Comparison of ENCODE assay signal across 8 cellular contexts in the genomic region with DNA sequence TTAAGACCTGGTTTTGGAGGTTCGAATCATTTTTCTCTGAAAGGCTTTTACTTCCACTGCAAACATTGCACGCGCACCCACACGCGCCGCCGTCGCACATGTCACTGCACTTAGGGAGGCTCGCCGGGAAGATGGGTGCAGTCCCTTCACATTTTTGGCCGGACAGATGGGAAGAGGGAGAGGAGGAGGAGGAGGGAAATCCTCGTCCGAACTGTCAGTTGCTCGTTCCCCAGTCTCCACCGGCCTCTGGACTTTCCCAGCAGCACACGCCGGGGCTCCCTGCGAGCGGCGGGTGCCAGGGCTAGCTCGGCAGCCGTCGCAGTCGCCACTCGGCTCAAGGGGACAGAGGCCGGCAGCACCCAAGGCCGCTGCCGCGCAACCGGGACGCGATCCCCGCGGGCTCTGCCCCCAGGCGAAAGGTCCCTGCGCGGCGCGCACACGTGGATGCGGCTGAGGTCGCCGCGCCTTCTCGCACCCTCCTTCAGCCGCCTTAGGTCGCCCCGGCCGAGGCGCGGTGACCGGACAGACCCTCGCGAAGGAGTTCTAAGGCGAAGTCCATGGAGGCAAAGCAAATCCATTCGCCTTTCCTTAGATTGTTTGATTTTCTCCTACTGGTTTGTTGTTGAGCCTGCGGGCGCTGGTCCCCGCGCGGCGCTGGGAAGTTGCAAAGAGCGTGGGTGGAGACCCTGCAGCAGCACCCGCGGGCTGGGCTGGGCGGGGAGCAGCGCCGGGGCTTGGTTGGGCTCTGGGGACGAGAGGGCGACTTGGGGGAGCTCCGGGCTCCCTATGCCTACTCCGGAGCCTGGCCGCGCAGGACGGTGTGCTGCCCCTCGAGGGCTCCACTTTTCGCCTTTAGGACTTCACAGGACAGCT. TPM values are rescaled to one million over a fixed set of nuclear protein-coding genes. Genes with fewer than 3 reads are reported as not detected.
DNase-seq lines count a peak whose midpoint lies in the region; ATAC-seq and TF ChIP-seq lines count a peak whose summit lies in the region.

No MANE protein-coding gene starts in this region.

- H3K36me3 Mint-ChIP-seq in WTC11 = peaks cover 4% of the 10 kb centered on the region; the same call in 1 of the 2 replicates

- POLR2A ChIA-PET in WTC11 (lab: Charles Lee) = interaction anchor here (1.2 kb wide), 1 partner anchor 128 kb away, joined by 6 read pairs; the partner anchor contains the start of gene HBS1L

- peak; percentile 3 for ATAC-seq in GM21423 (IDR thresholded peaks at IDR 0.05; ENCODE audit: unreplicated experiment)
- ATAC-seq in WTC11 = peak; percentile 21

- CTCF ChIA-PET in WTC11 (lab: Charles Lee) = interaction anchor here (0.6 to 4.0 kb wide), 14 partner anchors 20 to 1441 kb away, joined by 3 to 24 read pairs (median 4); partner anchors contain the start of gene HBS1L

- peaks cover 12% of the 10 kb centered on the region; the same call in 1 of the 2 replicates for H3K36me3 ChIP-seq in HUES64 (ENCODE audit: insufficient read depth, low read length)
- no peaks in the 10 kb centered on the region for H3K36me3 ChIP-seq in mucosa of stomach (ENCODE audit: control insufficient read depth, insufficient read depth, low read length)
- H3K36me3 ChIP-seq in thymus (ENCODE audit: control insufficient read depth, insufficient read depth) = peaks cover 6% of the 10 kb centered on the region

- H3K4me3 Mint-ChIP-seq in WTC11 = peak overlapping the region; percentile 93

- under 1% methylated on average over 77 of the region's 77 CpGs for WGBS in HUES64
- WGBS in thymus = under 1% methylated on average over 77 of the region's 77 CpGs

- H3K27ac ChIP-seq in HUES64 (ENCODE audit: low read depth, low read length) (no peak overlapping the region), thymus (ENCODE audit: low read depth) (peak overlapping the region; percentile 95)

- no peaks in the 10 kb centered on the region for H3K9me3 Mint-ChIP-seq in WTC11

- peaks cover 18% of the 10 kb centered on the region for H3K4me1 Mint-ChIP-seq in WTC11

- H3K27me3 ChIP-seq in HUES64 (ENCODE audit: insufficient read depth, low read length) (peaks cover 45% of the 10 kb centered on the region), mucosa of stomach (ENCODE audit: control insufficient read depth, insufficient read depth, low read length) (peaks cover 12% of the 10 kb centered on the region), thymus (ENCODE audit: control insufficient read depth, insufficient read depth) (no peaks in the 10 kb centered on the region)

- peaks cover 42% of the 10 kb centered on the region for H3K27me3 Mint-ChIP-seq in WTC11 (ENCODE audit: low read depth)

- peaks cover 8% of the 10 kb centered on the region; the same call in 1 of the 2 replicates for H3K4me1 ChIP-seq in HUES64 (ENCODE audit: insufficient read depth, low read length)
- no peaks in the 10 kb centered on the region for H3K4me1 ChIP-seq in mucosa of stomach (ENCODE audit: control insufficient read depth, insufficient read depth, low read length)
- H3K4me1 ChIP-seq in thymus (ENCODE audit: control insufficient read depth, insufficient read depth, low read length) = peaks cover 16% of the 10 kb centered on the region

- peak overlapping the region; percentile 81 for H3K4me3 ChIP-seq in HUES64 (ENCODE audit: low read length)
- H3K4me3 ChIP-seq in mucosa of stomach (ENCODE audit: low read length) = peak overlapping the region; percentile 53
- peak overlapping the region; percentile 88 for H3K4me3 ChIP-seq in thymus (ENCODE audit: low read length)

- H3K9ac ChIP-seq in HUES64 (ENCODE audit: low read depth, low read length) (peak overlapping the region; percentile 54), mucosa of stomach (ENCODE audit: low read length) (peak overlapping the region; percentile 40)

- no peaks in the 10 kb centered on the region for H3K9me3 ChIP-seq in HUES64 (ENCODE audit: insufficient read depth, low read depth, low read length)
- no peaks in the 10 kb centered on the region for H3K9me3 ChIP-seq in mucosa of stomach (ENCODE audit: control insufficient read depth, low read length)
- no peaks in the 10 kb centered on the region for H3K9me3 ChIP-seq in thymus (ENCODE audit: control insufficient read depth)

- no peak overlapping the region for H3K27ac Mint-ChIP-seq in WTC11

- no peak for TF ChIP-seq CTCF in WTC11 (IDR thresholded peaks at IDR 0.05)

- DNase-seq in DMS53 treated with DMSO at 0.1 percent for 48 hours (lab: John Stamatoyannopoulos, UW; ENCODE audit: unreplicated experiment) (peak; percentile 27), WTC11 (ENCODE audit: low spot score) (peak; percentile 36), SKM-1 treated with dmso at 0.1 percent for 144 hours (lab: John Stamatoyannopoulos, UW; ENCODE audit: unreplicated experiment) (no peak)
- DNase-seq in effector CD4-positive, alpha-beta T cell = peak; percentile 14

TF ChIP-seq in WTC11, 78 proteins besides CTCF, POLR2A, EP300 and RAD21 (continues in another document):
- TF ChIP-seq ZNF263 (CRISPR knock-in tag; IDR thresholded peaks at IDR 0.05; ENCODE audit: low read depth) (0 out of 2 replicates have a peak, but pooled peaks have one; percentile 30), PRDM15 (CRISPR knock-in tag; IDR thresholded peaks at IDR 0.05) (no peak), ZNF121 (CRISPR knock-in tag; IDR thresholded peaks at IDR 0.05) (no peak), E2F5 (CRISPR knock-in tag; IDR thresholded peaks at IDR 0.05) (0 out of 2 replicates have a peak, but pooled peaks have one; percentile 28), SP1 (CRISPR knock-in tag; conservative IDR thresholded peaks at IDR 0.05) (0 out of 2 replicates have a peak, but pooled peaks have one; percentile 32), ETV6 (CRISPR knock-in tag; IDR thresholded peaks at IDR 0.05) (0 out of 2 replicates have a peak, but pooled peaks have one; percentile 51), TCF7 (CRISPR knock-in tag; IDR thresholded peaks at IDR 0.05; ENCODE audit: low read depth) (no peak), ZBTB21 (CRISPR knock-in tag; IDR thresholded peaks at IDR 0.05; ENCODE audit: borderline replicate concordance) (no peak)
- TF ChIP-seq, protein P1, sequence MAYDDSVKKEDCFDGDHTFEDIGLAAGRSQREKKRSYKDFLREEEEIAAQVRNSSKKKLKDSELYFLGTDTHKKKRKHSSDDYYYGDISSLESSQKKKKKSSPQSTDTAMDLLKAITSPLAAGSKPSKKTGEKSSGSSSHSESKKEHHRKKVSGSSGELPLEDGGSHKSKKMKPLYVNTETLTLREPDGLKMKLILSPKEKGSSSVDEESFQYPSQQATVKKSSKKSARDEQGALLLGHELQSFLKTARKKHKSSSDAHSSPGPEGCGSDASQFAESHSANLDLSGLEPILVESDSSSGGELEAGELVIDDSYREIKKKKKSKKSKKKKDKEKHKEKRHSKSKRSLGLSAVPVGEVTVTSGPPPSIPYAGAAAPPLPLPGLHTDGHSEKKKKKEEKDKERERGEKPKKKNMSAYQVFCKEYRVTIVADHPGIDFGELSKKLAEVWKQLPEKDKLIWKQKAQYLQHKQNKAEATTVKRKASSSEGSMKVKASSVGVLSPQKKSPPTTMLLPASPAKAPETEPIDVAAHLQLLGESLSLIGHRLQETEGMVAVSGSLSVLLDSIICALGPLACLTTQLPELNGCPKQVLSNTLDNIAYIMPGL (CRISPR knock-in tag; IDR thresholded peaks at IDR 0.05) = peak; percentile 55; the same call in 1 of the 2 replicates

RNA-seq across cellular contexts. Expression of gene MYB, which starts 1.2 kb away (rescaled TPM):
- 2.6 TPM for polyA plus RNA-seq in HUES64 (2013, experiment 1 of 2)
- 2.6 TPM for polyA plus RNA-seq in HUES64 (2013, experiment 2 of 2)
- total RNA-seq in WTC11 (2021) = 4.3 to 6.1 TPM (median 5.1 TPM) in 3 replicates
- 42.1 TPM for polyA plus RNA-seq in thymus
